Comparison of ENCODE assay signal across 10 cellular contexts in genomic region chr16:23124315-23124714, GRCh38. TPM values are rescaled to one million over a fixed set of nuclear protein-coding genes. Genes with fewer than 3 reads are reported as not detected.
DNase-seq lines count a peak whose midpoint lies in the region; ATAC-seq and TF ChIP-seq lines count a peak whose summit lies in the region.
"Had no signal": no experiment of that assay in that cellular context is flagged by ENCODE, and none has a peak within 500 bp of the region (broad histone marks: within the 10 kb centered on the region; RNA-seq: fewer than 3 reads in every experiment).

No MANE protein-coding gene starts in this region.

- H3K27ac ChIP-seq in lower lobe of right lung: no peak overlapping the region

- no peak for TF ChIP-seq CTCF in choroid plexus epithelial cell (conservative IDR thresholded peaks at IDR 0.05; ENCODE audit: low read depth, low read length)
- no peak for TF ChIP-seq CTCF in lower lobe of right lung (IDR thresholded peaks at IDR 0.05)

- peaks cover 18% of the 10 kb centered on the region for H3K4me1 ChIP-seq in lower lobe of right lung
- H3K4me1 ChIP-seq: BE2C had no signal

- DNase-seq in A172 (ENCODE audit: low spot score) (peak; percentile 74), M059J (ENCODE audit: low read depth) (peak; percentile 87), choroid plexus epithelial cell (ENCODE audit: low read depth) (peak; percentile 84), lower lobe of right lung (no peak), activated gamma-delta T cell treated with Interleukin-2 at 50 U/mL for 16 hours (no peak)
- DNase-seq: BE2C; effector memory CD4-positive, alpha-beta T cell had no signal

- ATAC-seq in lower lobe of right lung (peak; percentile 30 to 69), GM18909 (IDR thresholded peaks at IDR 0.05; ENCODE audit: poor library complexity, unreplicated experiment) (no peak), GM21528 (IDR thresholded peaks at IDR 0.05; ENCODE audit: low FRiP score, unreplicated experiment) (no peak), GM18519 (IDR thresholded peaks at IDR 0.05; ENCODE audit: low FRiP score, unreplicated experiment) (no peak)

- H3K27me3 ChIP-seq in lower lobe of right lung (ENCODE audit: low read depth): no peaks in the 10 kb centered on the region
- H3K27me3 ChIP-seq: BE2C had no signal

- no peak overlapping the region for H3K4me3 ChIP-seq in choroid plexus epithelial cell (ENCODE audit: low read depth, low read length)
- no peak overlapping the region for H3K4me3 ChIP-seq in lower lobe of right lung

- intact Hi-C loops in lower lobe of right lung (cut with DNase I): no loop called here

- H3K36me3 ChIP-seq in lower lobe of right lung: no peaks in the 10 kb centered on the region
- H3K36me3 ChIP-seq: BE2C had no signal

- no peaks in the 10 kb centered on the region for H3K9me3 ChIP-seq in lower lobe of right lung
- H3K9me3 ChIP-seq: BE2C had no signal

RNA-seq across cellular contexts. Expression of gene USP31, which starts 24.9 kb away (rescaled TPM):
- 3.8 and 6.3 TPM in 2 replicates for total RNA-seq in A172 (2014; rRNA removed; shearing (Covaris generic))
- 5.5 and 10.6 TPM in 2 replicates for total RNA-seq in M059J (2014; rRNA removed; shearing (Covaris generic))
- 13.1 TPM for total RNA-seq in lower lobe of right lung

RNA-seq across cellular contexts. Expression of gene SCNN1G, which starts 58.2 kb away (rescaled TPM):
- total RNA-seq in A172 (2014; rRNA removed; shearing (Covaris generic)): not detected in 2 replicates
- not detected in 2 replicates for total RNA-seq in M059J (2014; rRNA removed; shearing (Covaris generic))
- 7.6 TPM for total RNA-seq in lower lobe of right lung

Comparison
In these comparisons a context has a peak if more than half of its experiments do, and no peak if none do; other contexts are left out.
1. DNase-seq: peak in A172 (single experiment), M059J (single experiment) and choroid plexus epithelial cell (single experiment); none in lower lobe of right lung (single experiment) and activated gamma-delta T cell treated with Interleukin-2 at 50 U/mL for 16 hours (single experiment).
2. ATAC-seq: peak in lower lobe of right lung (2 of 2); none in GM18909 (single experiment), GM21528 (single experiment) and GM18519 (single experiment).